In genomic region chr9:4762108-4762888, GRCh38 we compare ENCODE assay signal across 1 cellular context.
A peak's percentile ranks its signal among the peaks of the same experiment; 100 is the strongest.
TF ChIP-seq lines count a peak whose summit lies in the region.

No MANE protein-coding gene starts in this region.

TF ChIP-seq in GM12878, 131 proteins besides CTCF, POLR2A, EP300 and RAD21 (continued from another document and continues in another):
- TF ChIP-seq SKIL (IDR thresholded peaks at IDR 0.05; ENCODE audit: low read depth, poor library complexity, severe bottlenecking) (peak; percentile 86), SREBF2 (IDR thresholded peaks at IDR 0.05; ENCODE audit: low read length) (no peak), MLLT1 (IDR thresholded peaks at IDR 0.05) (peak; percentile 60; the same call in 1 of the 2 replicates), POU2F2 (IDR thresholded peaks at IDR 0.05; ENCODE audit: borderline replicate concordance, low read depth, low read length) (0 out of 3 replicates have a peak, but pooled peaks have one; percentile 8), EZH2 (IDR thresholded peaks at IDR 0.05; ENCODE audit: borderline replicate concordance, control insufficient read depth, low read depth, low read length) (no peak), IRF4 (IDR thresholded peaks at IDR 0.05; ENCODE audit: low read depth, low read length) (no peak), NR2C1 (IDR thresholded peaks at IDR 0.05) (peak; percentile 35; the same call in 1 of the 2 replicates), PAX8 (IDR thresholded peaks at IDR 0.05) (no peak), ZNF687 (IDR thresholded peaks at IDR 0.05) (no peak; the same call in 1 of the 2 replicates), CHD4 (IDR thresholded peaks at IDR 0.05) (no peak), GABPA (IDR thresholded peaks at IDR 0.05; ENCODE audit: low read depth) (0 out of 2 replicates have a peak, but pooled peaks have one; percentile 25), ATF3 (IDR thresholded peaks at IDR 0.05; ENCODE audit: borderline replicate concordance, extremely low read depth, low read depth, low read length) (no peak), ZBED1 (IDR thresholded peaks at IDR 0.05; ENCODE audit: borderline replicate concordance) (no peak), PRDM15 (CRISPR knock-in tag; IDR thresholded peaks at IDR 0.05) (no peak), SUZ12 (IDR thresholded peaks at IDR 0.05; ENCODE audit: unreplicated experiment) (no peak), ZBTB40 (IDR thresholded peaks at IDR 0.05; ENCODE audit: borderline replicate concordance) (peak; percentile 16; the same call in 1 of the 2 replicates), NKRF (conservative IDR thresholded peaks at IDR 0.05) (no peak; the same call in 1 of the 2 replicates), STAT1 (conservative IDR thresholded peaks at IDR 0.05) (no peak), CUX1 (IDR thresholded peaks at IDR 0.05; ENCODE audit: insufficient replicate concordance, low read depth, low read length) (no peak), MEF2A (IDR thresholded peaks at IDR 0.05; ENCODE audit: insufficient read depth, low read depth, low read length) (0 out of 2 replicates have a peak, but pooled peaks have one; percentile 7), USF2 (IDR thresholded peaks at IDR 0.05; ENCODE audit: borderline replicate concordance, low read depth, low read length) (no peak), MAX (IDR thresholded peaks at IDR 0.05; ENCODE audit: low read depth, low read length) (no peak)
